In the genomic region with DNA sequence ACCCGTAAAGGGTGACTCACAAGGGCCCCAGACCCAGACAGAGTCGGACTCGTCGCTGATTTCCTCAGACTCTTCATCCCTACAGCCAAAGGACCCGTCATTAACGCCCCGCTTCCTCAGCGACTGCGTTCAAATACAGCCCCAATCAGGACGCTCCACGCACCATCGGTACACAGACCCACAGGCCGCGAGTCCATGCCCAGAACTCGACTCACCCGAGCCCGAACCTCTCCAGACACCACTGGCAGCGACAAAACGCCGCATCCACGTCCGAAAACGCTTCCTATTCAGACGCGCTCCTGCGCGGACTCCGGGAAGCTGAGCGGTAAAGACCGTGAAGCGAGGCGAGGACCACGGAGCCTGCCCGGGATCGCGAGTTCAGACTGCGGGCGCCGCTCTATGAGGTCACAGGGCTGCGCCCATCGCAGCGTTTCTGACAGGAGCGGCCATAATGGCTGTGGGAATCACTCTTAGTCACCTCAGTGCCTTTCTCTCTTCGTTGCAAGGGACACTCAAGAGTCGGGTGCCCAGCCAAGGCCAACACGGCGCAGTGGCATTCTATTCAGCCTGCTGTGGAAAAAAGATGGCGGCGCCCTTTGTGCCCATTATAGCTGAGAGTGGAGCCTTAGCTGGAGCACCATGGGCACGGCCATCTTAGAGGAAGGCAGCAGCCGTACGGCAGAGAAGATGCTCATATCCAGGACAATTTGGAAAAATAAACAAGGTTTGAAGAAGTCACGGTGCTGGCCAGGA, we compare ENCODE assay signal across 8 cellular contexts. TPM values are rescaled to one million over a fixed set of nuclear protein-coding genes. Genes with fewer than 3 reads are reported as not detected.
DNase-seq lines count a peak whose midpoint lies in the region; ATAC-seq, FAIRE-seq and TF ChIP-seq lines count a peak whose summit lies in the region.

TSS of gene ZNF614 (minus strand) at position 353 of the 753 bp plus-strand sequence. CDS start 2,634 bp downstream, outside the sequence.

- H3K9me3 ChIP-seq in BLaER1 (peaks cover 73% of the 10 kb centered on the region), liver (ENCODE audit: control insufficient read depth in 4 of 4, low read length in 3 of 4) (peaks cover 32 to 72% (median 60%) of the 10 kb centered on the region in 4 donors)

- peak; percentile 85 for ATAC-seq in HG03442 (IDR thresholded peaks at IDR 0.05; ENCODE audit: unreplicated experiment)

- intact Hi-C loops in activated CD4-positive, alpha-beta memory T cell treated with anti-CD3 and anti-CD28 coated beads for 36 hours (cut with micrococcal nuclease) = loop anchor here (1.0 to 5.0 kb wide), 5 partner anchors 20 to 126 kb away; partner anchors contain the start of genes ZNF350, ZNF613 and ZNF615

- H3K27me3 ChIP-seq in BLaER1 (no peaks in the 10 kb centered on the region), liver (ENCODE audit: control insufficient read depth in 4 of 4, insufficient read depth in 4 of 4, low read length in 3 of 4) (no peaks in the 10 kb centered on the region)

- TF ChIP-seq CTCF in liver (IDR thresholded peaks at IDR 0.05; ENCODE audit: low read depth, low read length, missing input control) = no peak

- peak within 1 kb of the TSS; percentile 87 for H3K27ac Mint-ChIP-seq in activated CD4-positive, alpha-beta memory T cell treated with anti-CD3 and anti-CD28 coated beads for 36 hours

- POLR2A ChIA-PET in activated CD4-positive, alpha-beta memory T cell treated with anti-CD3 and anti-CD28 coated beads for 36 hours (lab: Charles Lee) = interaction anchor here (0.6 to 1.0 kb wide), 4 partner anchors 20 to 21 kb away, joined by 3 to 8 read pairs (median 3); partner anchors contain the start of genes ZNF432 and ZNF615

- peak within 1 kb of the TSS; percentile 83 for H3K4me3 Mint-ChIP-seq in activated CD4-positive, alpha-beta memory T cell treated with anti-CD3 and anti-CD28 coated beads for 36 hours

- H3K4me2 ChIP-seq in BLaER1 = peak within 1 kb of the TSS; percentile 91

- DNase-seq in GM19239 (ENCODE audit: insufficient read length, low spot score) (peak; percentile 64), NCI-H526 (lab: John Stamatoyannopoulos, UW) (peak; percentile 93 to 96), dermis blood vessel endothelial cell (peak; percentile 91)
- peak; percentile 92 for DNase-seq in activated CD4-positive, alpha-beta memory T cell treated with anti-CD3 and anti-CD28 coated beads for 36 hours
- DNase-seq in stimulated activated CD4-positive, alpha-beta T cell treated with anti-CD3 and anti-CD28 coated beads, Interleukin-2, amount 100 ng/mL, for 48 hours = peak; percentile 77 to 78

- no peak for TF ChIP-seq RAD21 in liver (IDR thresholded peaks at IDR 0.05)

- no peaks in the 10 kb centered on the region for H3K27me3 Mint-ChIP-seq in activated CD4-positive, alpha-beta memory T cell treated with anti-CD3 and anti-CD28 coated beads for 36 hours

- H3K27ac ChIP-seq in BLaER1 = peak within 1 kb of the TSS; percentile 93
- H3K27ac ChIP-seq in liver (ENCODE audit: low read depth in 1 of 2, low read length in 2 of 2) = peak within 1 kb of the TSS; percentile 79 to 84

- peak within 1 kb of the TSS; percentile 84 for H3K4me3 ChIP-seq in BLaER1
- peak within 1 kb of the TSS; percentile 75 to 91 (median 84) for H3K4me3 ChIP-seq in liver (ENCODE audit: low read depth in 1 of 3, low read length in 3 of 3)

- no peaks in the 10 kb centered on the region for H4K20me1 ChIP-seq in BLaER1

- H3K36me3 Mint-ChIP-seq in activated CD4-positive, alpha-beta memory T cell treated with anti-CD3 and anti-CD28 coated beads for 36 hours = peaks cover 69% of the 10 kb centered on the region

- H3K36me3 ChIP-seq in BLaER1 (peaks cover 59% of the 10 kb centered on the region), liver (ENCODE audit: control insufficient read depth in 4 of 4, insufficient read depth in 3 of 4, low read depth in 1 of 4, low read length in 3 of 4) (peaks cover 9 to 26% (median 21%) of the 10 kb centered on the region in 4 donors)

- WGBS in liver = under 1% methylated on average over 53 of the region's 53 CpGs

- peaks cover 10% of the 10 kb centered on the region for H3K4me1 Mint-ChIP-seq in activated CD4-positive, alpha-beta memory T cell treated with anti-CD3 and anti-CD28 coated beads for 36 hours (ENCODE audit: low read depth)

- CTCF ChIA-PET in activated CD4-positive, alpha-beta memory T cell treated with anti-CD3 and anti-CD28 coated beads for 36 hours (lab: Charles Lee) = no interaction called here

- peaks cover 69% of the 10 kb centered on the region for H3K9me3 Mint-ChIP-seq in activated CD4-positive, alpha-beta memory T cell treated with anti-CD3 and anti-CD28 coated beads for 36 hours

- FAIRE-seq in GM19239 (lab: Jason Lieb, UNC) = peak; percentile 90

- H3K4me1 ChIP-seq in BLaER1 (peaks cover 20% of the 10 kb centered on the region), liver (ENCODE audit: control insufficient read depth in 4 of 4, insufficient read depth in 4 of 4, low read length in 3 of 4) (peaks cover 0 to 5% (median 3%) of the 10 kb centered on the region in 4 donors)

- H3K9ac ChIP-seq in BLaER1 = peak within 1 kb of the TSS; percentile 96
- peak within 1 kb of the TSS; percentile 75 to 76 for H3K9ac ChIP-seq in liver (ENCODE audit: low read depth in 1 of 2, low read length in 2 of 2)

TF ChIP-seq in liver, 16 proteins besides CTCF, POLR2A, EP300 and RAD21:
- peak; percentile 52 for TF ChIP-seq TAF1 (conservative IDR thresholded peaks at IDR 0.05)
- no peak for TF ChIP-seq ATF3 (IDR thresholded peaks at IDR 0.05)
- peak; percentile 32 to 53 for TF ChIP-seq RXRA (IDR thresholded peaks at IDR 0.05)
- peak; percentile 22 to 24 for TF ChIP-seq HNF4A (conservative IDR thresholded peaks at IDR 0.05)
- peak; percentile 69 for TF ChIP-seq MAX (IDR thresholded peaks at IDR 0.05)
- TF ChIP-seq, protein P1, sequence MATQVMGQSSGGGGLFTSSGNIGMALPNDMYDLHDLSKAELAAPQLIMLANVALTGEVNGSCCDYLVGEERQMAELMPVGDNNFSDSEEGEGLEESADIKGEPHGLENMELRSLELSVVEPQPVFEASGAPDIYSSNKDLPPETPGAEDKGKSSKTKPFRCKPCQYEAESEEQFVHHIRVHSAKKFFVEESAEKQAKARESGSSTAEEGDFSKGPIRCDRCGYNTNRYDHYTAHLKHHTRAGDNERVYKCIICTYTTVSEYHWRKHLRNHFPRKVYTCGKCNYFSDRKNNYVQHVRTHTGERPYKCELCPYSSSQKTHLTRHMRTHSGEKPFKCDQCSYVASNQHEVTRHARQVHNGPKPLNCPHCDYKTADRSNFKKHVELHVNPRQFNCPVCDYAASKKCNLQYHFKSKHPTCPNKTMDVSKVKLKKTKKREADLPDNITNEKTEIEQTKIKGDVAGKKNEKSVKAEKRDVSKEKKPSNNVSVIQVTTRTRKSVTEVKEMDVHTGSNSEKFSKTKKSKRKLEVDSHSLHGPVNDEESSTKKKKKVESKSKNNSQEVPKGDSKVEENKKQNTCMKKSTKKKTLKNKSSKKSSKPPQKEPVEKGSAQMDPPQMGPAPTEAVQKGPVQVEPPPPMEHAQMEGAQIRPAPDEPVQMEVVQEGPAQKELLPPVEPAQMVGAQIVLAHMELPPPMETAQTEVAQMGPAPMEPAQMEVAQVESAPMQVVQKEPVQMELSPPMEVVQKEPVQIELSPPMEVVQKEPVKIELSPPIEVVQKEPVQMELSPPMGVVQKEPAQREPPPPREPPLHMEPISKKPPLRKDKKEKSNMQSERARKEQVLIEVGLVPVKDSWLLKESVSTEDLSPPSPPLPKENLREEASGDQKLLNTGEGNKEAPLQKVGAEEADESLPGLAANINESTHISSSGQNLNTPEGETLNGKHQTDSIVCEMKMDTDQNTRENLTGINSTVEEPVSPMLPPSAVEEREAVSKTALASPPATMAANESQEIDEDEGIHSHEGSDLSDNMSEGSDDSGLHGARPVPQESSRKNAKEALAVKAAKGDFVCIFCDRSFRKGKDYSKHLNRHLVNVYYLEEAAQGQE (IDR thresholded peaks at IDR 0.05) = no peak
- TF ChIP-seq FOXA2 (IDR thresholded peaks at IDR 0.05) = no peak
- peak in 1 of 2 donors; percentile 24 for TF ChIP-seq GABPA (IDR thresholded peaks at IDR 0.05 in 1 of 2, conservative IDR thresholded peaks at IDR 0.05 in 1 of 2)
- TF ChIP-seq, protein P2, sequence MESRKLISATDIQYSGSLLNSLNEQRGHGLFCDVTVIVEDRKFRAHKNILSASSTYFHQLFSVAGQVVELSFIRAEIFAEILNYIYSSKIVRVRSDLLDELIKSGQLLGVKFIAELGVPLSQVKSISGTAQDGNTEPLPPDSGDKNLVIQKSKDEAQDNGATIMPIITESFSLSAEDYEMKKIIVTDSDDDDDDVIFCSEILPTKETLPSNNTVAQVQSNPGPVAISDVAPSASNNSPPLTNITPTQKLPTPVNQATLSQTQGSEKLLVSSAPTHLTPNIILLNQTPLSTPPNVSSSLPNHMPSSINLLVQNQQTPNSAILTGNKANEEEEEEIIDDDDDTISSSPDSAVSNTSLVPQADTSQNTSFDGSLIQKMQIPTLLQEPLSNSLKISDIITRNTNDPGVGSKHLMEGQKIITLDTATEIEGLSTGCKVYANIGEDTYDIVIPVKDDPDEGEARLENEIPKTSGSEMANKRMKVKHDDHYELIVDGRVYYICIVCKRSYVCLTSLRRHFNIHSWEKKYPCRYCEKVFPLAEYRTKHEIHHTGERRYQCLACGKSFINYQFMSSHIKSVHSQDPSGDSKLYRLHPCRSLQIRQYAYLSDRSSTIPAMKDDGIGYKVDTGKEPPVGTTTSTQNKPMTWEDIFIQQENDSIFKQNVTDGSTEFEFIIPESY (IDR thresholded peaks at IDR 0.05) = peak; percentile 98
- TF ChIP-seq EGR1 (IDR thresholded peaks at IDR 0.05; ENCODE audit: low read depth in 2 of 2) = no peak
- peak; percentile 100 for TF ChIP-seq YY1 (IDR thresholded peaks at IDR 0.05)
- TF ChIP-seq NR2F2 (IDR thresholded peaks at IDR 0.05) = peak; percentile 82
- peak; percentile 38 for TF ChIP-seq SP1 (IDR thresholded peaks at IDR 0.05)
TF ChIP-seq in liver: peak in this region for 9.

RNA-seq across cellular contexts. Expression of gene ZNF614, which starts in this region (rescaled TPM):
- 1 to 10 TPM; 7.2 TPM for total RNA-seq in activated CD4-positive, alpha-beta memory T cell treated with anti-CD3 and anti-CD28 coated beads for 36 hours
- total RNA-seq in dermis blood vessel endothelial cell (9.9 and 10.1 TPM in 2 replicates), liver (1 to 10 TPM; 2.2 to 4.7 TPM)
- polyA plus RNA-seq in liver = 1 to 10 TPM; 1.1 TPM

Comparison
In these comparisons a context has a peak if more than half of its experiments do, and no peak if none do; other contexts are left out.
1. Peak in every context shown above with its lines: DNase-seq, ATAC-seq, H3K4me3 ChIP-seq and H3K27ac ChIP-seq.